In the genomic region with DNA sequence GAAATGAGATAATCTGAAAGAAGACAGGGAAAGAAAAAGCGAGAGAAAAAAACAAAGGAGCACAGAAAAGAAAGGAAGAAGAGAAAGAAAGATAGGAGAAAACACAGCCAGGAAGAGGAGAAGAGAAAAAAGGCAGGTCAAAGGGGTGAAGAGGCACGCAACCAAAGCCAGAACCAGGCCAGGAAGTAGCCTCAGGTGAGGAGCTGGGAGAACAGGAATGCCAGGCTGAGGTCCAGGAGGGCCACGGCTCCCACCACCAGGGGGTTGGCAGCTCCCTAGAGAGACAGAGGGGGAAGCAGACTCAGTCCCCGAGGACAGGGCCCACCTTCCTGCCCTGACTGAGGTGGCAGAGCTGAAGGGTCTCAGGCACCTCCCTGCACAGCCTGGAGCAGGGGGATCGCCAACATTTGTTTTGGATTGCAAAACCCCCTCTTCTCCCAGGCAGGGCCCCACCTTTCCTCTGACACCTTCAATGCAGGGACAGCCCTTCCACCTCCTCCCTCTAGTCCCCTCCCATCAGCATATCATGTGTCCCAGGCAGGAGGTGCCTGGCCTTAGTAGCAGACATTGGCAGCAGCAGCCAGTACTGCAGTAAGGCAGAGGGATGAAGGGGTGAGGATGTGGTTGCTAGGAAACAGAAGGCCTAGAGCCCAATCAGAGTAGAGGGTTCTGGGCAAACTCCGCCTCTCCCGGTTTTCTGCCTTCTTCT, we compare ENCODE assay signal across 7 cellular contexts. TPM values are rescaled to one million over a fixed set of nuclear protein-coding genes. Genes with fewer than 3 reads are reported as not detected.
DNase-seq lines count a peak whose midpoint lies in the region; ATAC-seq, FAIRE-seq and TF ChIP-seq lines count a peak whose summit lies in the region.

No MANE protein-coding gene starts in this region.

- no peaks in the 10 kb centered on the region for H3K9me1 ChIP-seq in K562 (ENCODE audit: control insufficient read depth, insufficient read depth, low read length)

- TF ChIP-seq POLR2A in K562 (conservative IDR thresholded peaks at IDR 0.05) (no peak), spleen (IDR thresholded peaks at IDR 0.05) (no peak), GM18505 (IDR thresholded peaks at IDR 0.05; ENCODE audit: borderline replicate concordance, extremely low read depth, insufficient read depth, insufficient read length) (no peak)

- H3K36me3 ChIP-seq in K562 (ENCODE audit: control insufficient read depth, insufficient read depth, low read length) (peaks cover 16% of the 10 kb centered on the region; the same call in 1 of the 3 replicates), spleen (peaks cover 0 to 17% (median 14%) of the 10 kb centered on the region in 6 donors)

- H3K27ac ChIP-seq in K562 (ENCODE audit: extremely low read depth, low read depth, low read length) (no peak overlapping the region), spleen (peak overlapping the region in 1 of 8 donors; percentile 18)

- TF ChIP-seq EP300 in K562 (IDR thresholded peaks at IDR 0.05; ENCODE audit: low read length), result no peak

- peak overlapping the region in 1 of 2 experiments; percentile 58; a peak in 2 of 4 replicates for H3K9ac ChIP-seq in K562 (ENCODE audit: insufficient read depth in 1 of 2, low read depth in 2 of 2, low read length in 2 of 2)

- peak; percentile 7; the same call in 2 of the 3 replicates for ATAC-seq in K562
- ATAC-seq in GM18505 (IDR thresholded peaks at IDR 0.05; ENCODE audit: unreplicated experiment), result no peak

- POLR2A ChIA-PET in K562 (lab: Yijun Ruan, JAX), result interaction anchor here (0.6 kb wide), 1 partner anchor 317 kb away, joined by 4 read pairs; no protein-coding TSS in a partner anchor

- no peak for TF ChIP-seq RAD21 in K562 (CRISPR knock-in tag; conservative IDR thresholded peaks at IDR 0.05 in 1 of 2, IDR thresholded peaks at IDR 0.05 in 1 of 2)

- no peak overlapping the region for H3K4me2 ChIP-seq in K562 (ENCODE audit: insufficient read depth, low read length)

- CTCF ChIA-PET in K562 (lab: Yijun Ruan, JAX; ENCODE audit: low intra/inter-chr PET ratio), result interaction anchor here (0.7 kb wide), 1 partner anchor 19 kb away, joined by 3 read pairs; no protein-coding TSS in a partner anchor

- H3K4me3 ChIP-seq in K562, result no peak overlapping the region
- H3K4me3 ChIP-seq in spleen, result no peak overlapping the region

- no peaks in the 10 kb centered on the region for H4K20me1 ChIP-seq in K562 (replicated peaks; ENCODE audit: control insufficient read depth, insufficient read depth, low read length)

- intact Hi-C loops in K562 (cut with micrococcal nuclease) (no loop called here), spleen (cut with DNase I; ENCODE audit: low total_unique reads) (loop anchor here (10.0 kb wide), 1 partner anchor 245 kb away; a partner anchor contains a TSS)

- WGBS in K562 (ENCODE audit: insufficient coverage, low coverage, missing lambda C conversion rate), result 59% methylated on average over 5 of the region's 7 CpGs
- WGBS in spleen, 5 donors, result 68 to 83% (median 74%) methylated on average over 6 to 7 of the region's 7 CpGs

- no peak for TF ChIP-seq CTCF in K562 (IDR thresholded peaks at IDR 0.05 in 2 of 3, conservative IDR thresholded peaks at IDR 0.05 in 1 of 3; ENCODE audit: insufficient read depth in 2 of 3, low read depth in 1 of 3, low read length in 3 of 3)
- no peak for TF ChIP-seq CTCF in spleen (IDR thresholded peaks at IDR 0.05 in 8 of 11, conservative IDR thresholded peaks at IDR 0.05 in 3 of 11)

- in situ Hi-C loops in G401 (cut with HindIII; ENCODE audit: low sequenced_read_pairs) (no loop called here), K562 (cut with MboI) (loop anchor here (10.0 kb wide), 1 partner anchor 305 kb away; no protein-coding TSS in a partner anchor)

- H3K9me3 ChIP-seq in K562 (replicated peaks; ENCODE audit: control insufficient read depth, insufficient read depth, low read depth, low read length) (no peaks in the 10 kb centered on the region; the same call in 1 of the 2 replicates), spleen (no peaks in the 10 kb centered on the region)

- H3K4me1 ChIP-seq in K562 (replicated peaks in 1 of 2; ENCODE audit: control insufficient read depth in 2 of 2, insufficient read depth in 2 of 2, low read length in 2 of 2) (peaks cover 12 to 36% of the 10 kb centered on the region in 2 experiments; a peak in 4 of 5 replicates), spleen (peaks cover 5 to 64% (median 41%) of the 10 kb centered on the region in 6 donors)

- FAIRE-seq in K562 (lab: Jason Lieb, UNC), result peak; percentile 37

- H3K27me3 ChIP-seq in K562 (ENCODE audit: control insufficient read depth in 2 of 2, insufficient read depth in 2 of 2, low read length in 2 of 2) (no peaks in the 10 kb centered on the region), spleen (replicated peaks in 1 of 7) (peaks cover 0 to 14% (median 0%) of the 10 kb centered on the region in 7 donors)

- peak; percentile 97 for DNase-seq in G401 (ENCODE audit: low spot score)
- DNase-seq in NAMALWA (ENCODE audit: low spot score), result peak; percentile 44
- peak in 3 of 4 experiments; percentile 24 to 39 (median 29) for DNase-seq in K562 (ENCODE audit: extremely low read depth in 1 of 4, low spot score in 3 of 4)
- peak; percentile 65 for DNase-seq in middle frontal gyrus (ENCODE audit: extremely low spot score, low spot score)
- DNase-seq in T-helper 1 cell, result no peak
- no peak for DNase-seq in spleen

- no TSS peak for BruUV-seq in K562 (replicated peaks; lab: Mats Ljungman, UMichigan)

- H3K79me2 ChIP-seq in K562 (ENCODE audit: control insufficient read depth, insufficient read depth, low read length), result peaks cover 10% of the 10 kb centered on the region; the same call in 2 of the 3 replicates

- no peak overlapping the region for H2AFZ ChIP-seq in K562 (ENCODE audit: low read depth, low read length)

RNA-seq across cellular contexts. Expression of a gene that starts 2.0 kb away (rescaled TPM):
- total RNA-seq in G401 (2014; rRNA removed; shearing (Covaris generic)), result 37.0 and 38.9 TPM in 2 replicates
- 396 and 1,008 TPM in 2 replicates for total RNA-seq in K562 (2011; cell fraction: chromatin; rRNA removed; ENCODE audit: low replicate concordance)
- total RNA-seq in K562 (2011; cell fraction: nucleolus; rRNA removed), result 461 and 463 TPM in 2 replicates
- total RNA-seq in K562 (2011; cell fraction: nucleoplasm; rRNA removed), result 346 and 364 TPM in 2 replicates
- total RNA-seq in K562 (2014; rRNA removed) (19.1 and 25.8 TPM in 2 replicates), K562 (2014; rRNA removed; fragmentation: Illumina TruSeq; extraction: Trizol) (12.2 and 19.8 TPM in 2 replicates), K562 (2015; rRNA removed; fragmentation: Illumina TruSeq; extraction: Trizol) (27.7 and 31.9 TPM in 2 replicates), K562 (2021) (51.9 and 58.1 TPM in 2 replicates), spleen (100 to 1,000 TPM; 139 to 261 (median 193) TPM)
- polyA plus RNA-seq in K562 (2011; rRNA removed) (65.3 and 135 TPM in 2 replicates), K562 (2014; fragmentation: Illumina TruSeq; extraction: Trizol) (41.3 and 56.2 TPM in 2 replicates), K562 (2014; fragmentation: Nextera tagmentation; extraction: Ambion mirVana) (10 to 100 TPM; 22.9 to 33.3 TPM), K562 (2014; rRNA removed) (73.4 and 83.5 TPM in 2 replicates), spleen (100 to 1,000 TPM; 126 to 267 (median 176) TPM)
- polyA plus RNA-seq in K562 (2011; cell fraction: cytosol; rRNA removed), result 61.3 and 70.5 TPM in 2 replicates
- 934 and 1,029 TPM in 2 replicates for polyA plus RNA-seq in K562 (2011; cell fraction: nucleus; rRNA removed)
- polyA plus RNA-seq in K562 (2012), result 53.3 and 105 TPM in 2 replicates
- 35.0 and 46.6 TPM in 2 replicates for polyA minus RNA-seq in K562 (2011; rRNA and poly(A)+ RNA removed)
- polyA minus RNA-seq in K562 (2011; cell fraction: cytosol; rRNA and poly(A)+ RNA removed), result 23.4 and 34.6 TPM in 2 replicates
- 142 and 191 TPM in 2 replicates for polyA minus RNA-seq in K562 (2011; cell fraction: nucleus; rRNA and poly(A)+ RNA removed)

RNA-seq across cellular contexts. Expression of a gene that starts 9.0 kb away (rescaled TPM):
- total RNA-seq in G401 (2014; rRNA removed; shearing (Covaris generic)), result not detected in 2 replicates
- total RNA-seq in K562 (2011; cell fraction: chromatin; rRNA removed; ENCODE audit: low replicate concordance), result not detected in 2 replicates
- not detected in 2 replicates for total RNA-seq in K562 (2011; cell fraction: nucleolus; rRNA removed)
- 0.23 TPM in 1 of 2 replicates, not detected in the other for total RNA-seq in K562 (2011; cell fraction: nucleoplasm; rRNA removed)
- total RNA-seq in K562 (2014; rRNA removed) (0.04 TPM in 1 of 2 replicates, not detected in the other), K562 (2014; rRNA removed; fragmentation: Illumina TruSeq; extraction: Trizol) (not detected in 2 replicates), K562 (2015; rRNA removed; fragmentation: Illumina TruSeq; extraction: Trizol) (0.04 TPM in 1 of 2 replicates, not detected in the other), K562 (2021) (0.13 TPM in 2 replicates), spleen (10 to 100 TPM in 2 of 7 donors, 1 to 10 TPM in 5; 1.2 to 17.3 (median 5.8) TPM)
- polyA plus RNA-seq in K562 (2011; rRNA removed) (not detected in 2 replicates), K562 (2014; fragmentation: Illumina TruSeq; extraction: Trizol) (0.04 and 0.07 TPM in 2 replicates), K562 (2014; fragmentation: Nextera tagmentation; extraction: Ambion mirVana) (under 1 TPM in 1 of 2 experiments, not detected in 1; 0.06 TPM), K562 (2014; rRNA removed) (0.07 TPM in 1 of 2 replicates, not detected in the other), spleen (under 1 TPM; 0.70 to 0.93 (median 0.93) TPM)
- 0.01 TPM in 1 of 2 replicates, not detected in the other for polyA plus RNA-seq in K562 (2011; cell fraction: cytosol; rRNA removed)
- 0.07 TPM in 1 of 2 replicates, not detected in the other for polyA plus RNA-seq in K562 (2011; cell fraction: nucleus; rRNA removed)
- polyA plus RNA-seq in K562 (2012), result 0.12 and 0.24 TPM in 2 replicates
- not detected in 2 replicates for polyA minus RNA-seq in K562 (2011; rRNA and poly(A)+ RNA removed)
- not detected in 2 replicates for polyA minus RNA-seq in K562 (2011; cell fraction: cytosol; rRNA and poly(A)+ RNA removed)
- polyA minus RNA-seq in K562 (2011; cell fraction: nucleus; rRNA and poly(A)+ RNA removed), result not detected in 2 replicates

RNA-seq across cellular contexts. Expression of a gene that starts 13.5 kb away (rescaled TPM):
- 12.9 and 22.2 TPM in 2 replicates for total RNA-seq in G401 (2014; rRNA removed; shearing (Covaris generic))
- 2.6 and 8.1 TPM in 2 replicates for total RNA-seq in K562 (2011; cell fraction: chromatin; rRNA removed; ENCODE audit: low replicate concordance)
- total RNA-seq in K562 (2011; cell fraction: nucleolus; rRNA removed), result 5.2 and 7.1 TPM in 2 replicates
- total RNA-seq in K562 (2011; cell fraction: nucleoplasm; rRNA removed), result 5.2 and 5.4 TPM in 2 replicates
- total RNA-seq in K562 (2014; rRNA removed) (5.2 and 12.2 TPM in 2 replicates), K562 (2014; rRNA removed; fragmentation: Illumina TruSeq; extraction: Trizol) (2.2 and 2.4 TPM in 2 replicates), K562 (2015; rRNA removed; fragmentation: Illumina TruSeq; extraction: Trizol) (3.8 and 4.2 TPM in 2 replicates), K562 (2021) (6.3 and 8.7 TPM in 2 replicates), spleen (10 to 100 TPM; 16.8 to 25.4 (median 18.6) TPM)
- polyA plus RNA-seq in K562 (2011; rRNA removed) (2.2 and 3.8 TPM in 2 replicates), K562 (2014; fragmentation: Illumina TruSeq; extraction: Trizol) (6.8 and 8.4 TPM in 2 replicates), K562 (2014; fragmentation: Nextera tagmentation; extraction: Ambion mirVana) (1 to 10 TPM; 6.4 to 6.5 TPM), K562 (2014; rRNA removed) (5.1 and 9.4 TPM in 2 replicates), spleen (10 to 100 TPM in 1 of 3 donors, 1 to 10 TPM in 2; 4.5 to 14.2 (median 8.9) TPM)
- polyA plus RNA-seq in K562 (2011; cell fraction: cytosol; rRNA removed), result 2.4 and 7.1 TPM in 2 replicates
- polyA plus RNA-seq in K562 (2011; cell fraction: nucleus; rRNA removed), result 2.2 and 7.9 TPM in 2 replicates
- 5.6 and 7.4 TPM in 2 replicates for polyA plus RNA-seq in K562 (2012)
- polyA minus RNA-seq in K562 (2011; rRNA and poly(A)+ RNA removed), result 2.5 and 3.2 TPM in 2 replicates
- polyA minus RNA-seq in K562 (2011; cell fraction: cytosol; rRNA and poly(A)+ RNA removed), result 2.7 and 2.9 TPM in 2 replicates
- 2.4 and 2.8 TPM in 2 replicates for polyA minus RNA-seq in K562 (2011; cell fraction: nucleus; rRNA and poly(A)+ RNA removed)

RNA-seq across cellular contexts. Expression of a gene that starts 18.0 kb away (rescaled TPM):
- under 0.01 and 0.03 TPM in 2 replicates for total RNA-seq in G401 (2014; rRNA removed; shearing (Covaris generic))
- 0.76 and 1.5 TPM in 2 replicates for total RNA-seq in K562 (2011; cell fraction: chromatin; rRNA removed; ENCODE audit: low replicate concordance)
- 0.26 and 0.67 TPM in 2 replicates for total RNA-seq in K562 (2011; cell fraction: nucleolus; rRNA removed)
- 0.15 and 0.23 TPM in 2 replicates for total RNA-seq in K562 (2011; cell fraction: nucleoplasm; rRNA removed)
- total RNA-seq in K562 (2014; rRNA removed) (0.29 TPM in 1 of 2 replicates, not detected in the other), K562 (2014; rRNA removed; fragmentation: Illumina TruSeq; extraction: Trizol) (0.10 and 0.11 TPM in 2 replicates), K562 (2015; rRNA removed; fragmentation: Illumina TruSeq; extraction: Trizol) (0.11 TPM in 2 replicates), K562 (2021) (0.11 and 0.22 TPM in 2 replicates), spleen (1 to 10 TPM in 5 of 7 donors, under 1 TPM in 2; 0.42 to 2.9 (median 1.5) TPM)
- polyA plus RNA-seq in K562 (2011; rRNA removed) (0.06 and 0.16 TPM in 2 replicates), K562 (2014; fragmentation: Illumina TruSeq; extraction: Trizol) (0.03 and 0.09 TPM in 2 replicates), K562 (2014; fragmentation: Nextera tagmentation; extraction: Ambion mirVana) (not detected), K562 (2014; rRNA removed) (0.01 TPM in 1 of 2 replicates, not detected in the other), spleen (under 1 TPM; 0.09 to 0.35 (median 0.11) TPM)
- under 0.01 and 0.04 TPM in 2 replicates for polyA plus RNA-seq in K562 (2011; cell fraction: cytosol; rRNA removed)
- 0.20 and 0.50 TPM in 2 replicates for polyA plus RNA-seq in K562 (2011; cell fraction: nucleus; rRNA removed)
- polyA plus RNA-seq in K562 (2012), result 0.06 and 0.07 TPM in 2 replicates
- polyA minus RNA-seq in K562 (2011; rRNA and poly(A)+ RNA removed), result 0.15 and 0.18 TPM in 2 replicates
- polyA minus RNA-seq in K562 (2011; cell fraction: cytosol; rRNA and poly(A)+ RNA removed), result not detected in 2 replicates
- 0.22 and 0.54 TPM in 2 replicates for polyA minus RNA-seq in K562 (2011; cell fraction: nucleus; rRNA and poly(A)+ RNA removed)

Comparison
In these comparisons a context has a peak if more than half of its experiments do, and no peak if none do; other contexts are left out.
1. DNase-seq: peak in G401 (single experiment), NAMALWA (single experiment), K562 (3 of 4) and middle frontal gyrus (single experiment); none in T-helper 1 cell (0 of 5) and spleen (single experiment).